In genomic region chr9:114324965-114325364, GRCh38 we compare ENCODE assay signal across 8 cellular contexts. TPM values are rescaled to one million over a fixed set of nuclear protein-coding genes. Genes with fewer than 3 reads are reported as not detected.
"Had no signal": no experiment of that assay in that cellular context is flagged by ENCODE, and none has a peak within 500 bp of the region (broad histone marks: within the 10 kb centered on the region; RNA-seq: fewer than 3 reads in every experiment).

No MANE protein-coding gene starts in this region.

RNA-seq across cellular contexts. Expression of gene ORM1, which starts 2.1 kb away (rescaled TPM):
- total RNA-seq: HT1080, LHCN-M2, MCF 10A, OCI-LY7, PC-3, SK-MEL-5 had no signal
- polyA plus RNA-seq: IgD-negative memory B cell, SK-N-SH had no signal

RNA-seq across cellular contexts. Expression of gene ORM2, which starts 4.7 kb away (rescaled TPM):
- total RNA-seq: HT1080, LHCN-M2, MCF 10A, OCI-LY7, PC-3, SK-MEL-5 had no signal
- polyA plus RNA-seq: IgD-negative memory B cell, SK-N-SH had no signal
